In genomic region chr6:52146851-52147445, GRCh38 we compare ENCODE assay signal across 23 cellular contexts. TPM values are rescaled to one million over a fixed set of nuclear protein-coding genes. Genes with fewer than 3 reads are reported as not detected.
DNase-seq lines count a peak whose midpoint lies in the region; ATAC-seq, FAIRE-seq and TF ChIP-seq lines count a peak whose summit lies in the region.
"Had no signal": no experiment of that assay in that cellular context is flagged by ENCODE, and none has a peak within 500 bp of the region (broad histone marks: within the 10 kb centered on the region; RNA-seq: fewer than 3 reads in every experiment).

No MANE protein-coding gene starts in this region.

- ATAC-seq in SK-N-SH treated with all-trans-retinoic acid at 6 μM for 48 hours, result no peak
- ATAC-seq: A549 had no signal

- no peak overlapping the region for H4K8ac ChIP-seq in neuronal stem cell (ENCODE audit: low read depth, low read length)

- POLR2A ChIA-PET in SK-N-SH (lab: Yijun Ruan, JAX), result no interaction called here

- no peak overlapping the region for H2AFZ ChIP-seq in SK-N-SH (ENCODE audit: low read depth)
- no peak overlapping the region for H2AFZ ChIP-seq in neuronal stem cell (ENCODE audit: low read length)
- no peak overlapping the region for H2AFZ ChIP-seq in osteoblast (ENCODE audit: low read length)

- CTCF ChIA-PET in SK-N-SH (lab: Yijun Ruan, JAX), result interaction anchor here (1.3 kb wide), 1 partner anchor 87 kb away, joined by 3 read pairs; no protein-coding TSS in a partner anchor

- H3K23ac ChIP-seq in neuronal stem cell (ENCODE audit: low read depth, low read length, poor library complexity), result no peak overlapping the region

- H2BK5ac ChIP-seq in neuronal stem cell (ENCODE audit: low read length), result no peak overlapping the region

- H3K9me3 ChIP-seq in SK-N-SH (no peaks in the 10 kb centered on the region), neuronal stem cell (replicated peaks in 1 of 2; ENCODE audit: control insufficient read depth in 2 of 2, insufficient read depth in 1 of 2, low read depth in 1 of 2, low read length in 2 of 2) (no peaks in the 10 kb centered on the region), osteoblast (ENCODE audit: low read depth, low read length) (no peaks in the 10 kb centered on the region)
- H3K9me3 ChIP-seq: A549, Caco-2 had no signal

- no peak overlapping the region for H3K27ac ChIP-seq in SK-N-SH (ENCODE audit: low read depth in 2 of 2, low read length in 1 of 2)
- no peak overlapping the region for H3K27ac ChIP-seq in neuronal stem cell (replicated peaks; ENCODE audit: low read length)
- H3K27ac ChIP-seq in osteoblast (ENCODE audit: low read depth, low read length), result no peak overlapping the region
- H3K27ac ChIP-seq: 22Rv1, A549, C4-2B, HL-60 had no signal

- H3K9ac ChIP-seq in SK-N-SH (no peak overlapping the region), neuronal stem cell (ENCODE audit: low read depth, low read length, poor library complexity) (no peak overlapping the region)

- no peak overlapping the region for H2BK120ac ChIP-seq in neuronal stem cell (ENCODE audit: low read depth, low read length)

- H2BK12ac ChIP-seq in neuronal stem cell (ENCODE audit: low read length), result no peak overlapping the region

- TF ChIP-seq EP300 in SK-N-SH (IDR thresholded peaks at IDR 0.05; ENCODE audit: borderline replicate concordance in 1 of 2, low read depth in 1 of 2, low read length in 1 of 2) (no peak), Ishikawa (IDR thresholded peaks at IDR 0.05; ENCODE audit: borderline replicate concordance) (no peak)

- H3K4me1 ChIP-seq in SK-N-SH (ENCODE audit: control insufficient read depth in 1 of 2, insufficient read depth in 2 of 2, low read depth in 1 of 2, low read length in 1 of 2) (no peaks in the 10 kb centered on the region), neuronal stem cell (ENCODE audit: control insufficient read depth in 2 of 2, insufficient read depth in 1 of 2, low read depth in 1 of 2, low read length in 2 of 2) (no peaks in the 10 kb centered on the region), osteoblast (ENCODE audit: insufficient read depth, low read length) (no peaks in the 10 kb centered on the region)
- H3K4me1 ChIP-seq: A549 had no signal

- H2AK5ac ChIP-seq in neuronal stem cell (ENCODE audit: low read depth, low read length), result no peak overlapping the region

- DNase-seq in SK-N-SH (no peak), bronchial epithelial cell (ENCODE audit: low read depth) (no peak), neuronal stem cell (ENCODE audit: low spot score) (no peak), ecto neural progenitor cell (ENCODE audit: low spot score) (no peak), osteoblast (ENCODE audit: insufficient read length, low spot score, missing footprints) (no peak)
- DNase-seq: AML-193; Caco-2; CD4-positive, alpha-beta T cell; GOT3; H7 had no signal

- 19% methylated on average over 3 of the region's 3 CpGs for WGBS in SK-N-SH (ENCODE audit: low lambda C conversion rate)
- no CpG with 5 or more reads among the region's 3 CpGs for WGBS in neuronal stem cell (ENCODE audit: extremely low coverage in 2 of 2, insufficient read length in 2 of 2, insufficient replicate concordance in 1 of 2), 2 donors

- FAIRE-seq in bronchial epithelial cell (lab: Jason Lieb, UNC), result peak; percentile 85
- FAIRE-seq: A549, D721Med, G401.6, GM12892, GM18507, HTR-8/SVneo had no signal

- H3K36me3 ChIP-seq in SK-N-SH (replicated peaks in 1 of 2; ENCODE audit: control insufficient read depth in 1 of 2, insufficient read depth in 2 of 2, low read length in 1 of 2) (no peaks in the 10 kb centered on the region), bronchial epithelial cell (ENCODE audit: control insufficient read depth, insufficient read depth, low read length) (no peaks in the 10 kb centered on the region), neuronal stem cell (replicated peaks in 1 of 2; ENCODE audit: control insufficient read depth in 2 of 2, insufficient read depth in 2 of 2, low read length in 2 of 2) (no peaks in the 10 kb centered on the region), osteoblast (ENCODE audit: insufficient read depth, low read length) (no peaks in the 10 kb centered on the region)

- H3F3A ChIP-seq in SK-N-SH (replicated peaks; ENCODE audit: insufficient read depth), result no peaks in the 10 kb centered on the region

- H3K79me1 ChIP-seq in neuronal stem cell (ENCODE audit: low read depth, low read length), result no peaks in the 10 kb centered on the region

- no peak overlapping the region for H4K91ac ChIP-seq in neuronal stem cell (ENCODE audit: low read depth, low read length, poor library complexity)

- no peak overlapping the region for H3K4me3 ChIP-seq in SK-N-SH (ENCODE audit: low read depth in 2 of 2, low read length in 1 of 2)
- no peak overlapping the region for H3K4me3 ChIP-seq in bronchial epithelial cell (ENCODE audit: low read depth, low read length)
- no peak overlapping the region for H3K4me3 ChIP-seq in neuronal stem cell (ENCODE audit: low read length in 2 of 2)
- H3K4me3 ChIP-seq in osteoblast (ENCODE audit: insufficient read depth, low read length), result no peak overlapping the region
- H3K4me3 ChIP-seq: A549 had no signal

- H3K4ac ChIP-seq in neuronal stem cell (ENCODE audit: low read length), result no peak overlapping the region

- H4K20me1 ChIP-seq in SK-N-SH (ENCODE audit: insufficient read depth) (no peaks in the 10 kb centered on the region), osteoblast (ENCODE audit: insufficient read depth, low read length) (no peaks in the 10 kb centered on the region)

- no peak overlapping the region for H3K18ac ChIP-seq in neuronal stem cell (ENCODE audit: low read length)

- no peaks in the 10 kb centered on the region for H3K9me2 ChIP-seq in SK-N-SH

- no peaks in the 10 kb centered on the region for H3K79me2 ChIP-seq in SK-N-SH (ENCODE audit: insufficient read depth)
- no peaks in the 10 kb centered on the region for H3K79me2 ChIP-seq in osteoblast (ENCODE audit: insufficient read depth, low read length)

- TF ChIP-seq RAD21 in SK-N-SH (IDR thresholded peaks at IDR 0.05; ENCODE audit: low read length) (no peak), Ishikawa (IDR thresholded peaks at IDR 0.05; ENCODE audit: low read depth) (no peak)

- H2BK15ac ChIP-seq in neuronal stem cell (ENCODE audit: low read length), result no peak overlapping the region

- H3K27me3 ChIP-seq in SK-N-SH (ENCODE audit: insufficient read depth), result peaks cover 5% of the 10 kb centered on the region; the same call in 1 of the 2 replicates
- H3K27me3 ChIP-seq in bronchial epithelial cell (ENCODE audit: control insufficient read depth, insufficient read depth, low read length), result peaks cover 4% of the 10 kb centered on the region
- peaks cover 0 to 4% (median 0%) of the 10 kb centered on the region in 3 experiments for H3K27me3 ChIP-seq in neuronal stem cell (ENCODE audit: control insufficient read depth in 3 of 3, insufficient read depth in 3 of 3, low read depth in 1 of 3, low read length in 3 of 3)
- H3K27me3 ChIP-seq in osteoblast (ENCODE audit: insufficient read depth, low read length), result no peaks in the 10 kb centered on the region

- H3K4me2 ChIP-seq in SK-N-SH, result no peak overlapping the region
- no peak overlapping the region for H3K4me2 ChIP-seq in neuronal stem cell (ENCODE audit: insufficient read depth, low read length, poor library complexity, severe bottlenecking)
- no peak overlapping the region for H3K4me2 ChIP-seq in osteoblast (ENCODE audit: insufficient read depth, low read length)
- H3K4me2 ChIP-seq: A549 had no signal

- no peak for TF ChIP-seq CTCF in SK-N-SH (IDR thresholded peaks at IDR 0.05)
- TF ChIP-seq CTCF in bronchial epithelial cell (IDR thresholded peaks at IDR 0.05; ENCODE audit: insufficient read depth, low read length, severe bottlenecking), result no peak
- no peak for TF ChIP-seq CTCF in osteoblast (IDR thresholded peaks at IDR 0.05; ENCODE audit: extremely low read depth, low read depth, low read length)

- no peak overlapping the region for H3K14ac ChIP-seq in neuronal stem cell (ENCODE audit: low read length)

TF ChIP-seq in SK-N-SH, 30 proteins besides CTCF, POLR2A, EP300 and RAD21 (continues in another document):
- no peak for TF ChIP-seq ELF1 (IDR thresholded peaks at IDR 0.05)

TF ChIP-seq in SK-N-SH treated with all-trans-retinoic acid at 6 μM for 48 hours, 23 proteins besides CTCF, POLR2A, EP300 and RAD21 (continues in another document):
- TF ChIP-seq ZC3H10 (CRISPR knock-in tag; IDR thresholded peaks at IDR 0.05), result no peak

TF ChIP-seq in Ishikawa, 13 proteins besides CTCF, POLR2A, EP300 and RAD21 (continues in another document):
- no peak for TF ChIP-seq ZBTB7A (IDR thresholded peaks at IDR 0.05; ENCODE audit: low read depth)

RNA-seq across cellular contexts. Expression of gene IL17A, which starts 39.2 kb away (rescaled TPM):
- polyA plus RNA-seq in SK-N-SH (2012; rRNA removed), result not detected in 2 replicates
- not detected in 2 replicates for polyA plus RNA-seq in SK-N-SH (2012; cell fraction: cytosol; rRNA removed)
- polyA plus RNA-seq in SK-N-SH (2012; cell fraction: nucleus; rRNA removed), result not detected in 2 replicates
- not detected in 2 replicates for total RNA-seq in bronchial epithelial cell
- polyA plus RNA-seq in neuronal stem cell (2013, experiment 1 of 2), result not detected
- polyA plus RNA-seq in neuronal stem cell (2013, experiment 2 of 2), result not detected
- not detected in 2 replicates for total RNA-seq in osteoblast
- total RNA-seq: Caco-2 had no signal
- polyA plus RNA-seq: A549, BJ, IgD-negative memory B cell had no signal

RNA-seq across cellular contexts. Expression of gene PKHD1, which starts 59.5 kb away (rescaled TPM):
- polyA plus RNA-seq in SK-N-SH (2012; rRNA removed), result under 0.01 TPM in 1 of 2 replicates, not detected in the other
- under 0.01 and 0.01 TPM in 2 replicates for polyA plus RNA-seq in SK-N-SH (2012; cell fraction: cytosol; rRNA removed)
- polyA plus RNA-seq in SK-N-SH (2012; cell fraction: nucleus; rRNA removed), result under 0.01 and 0.01 TPM in 2 replicates
- total RNA-seq in bronchial epithelial cell, result not detected in 2 replicates
- 0.01 TPM for polyA plus RNA-seq in neuronal stem cell (2013, experiment 1 of 2)
- 0.01 TPM for polyA plus RNA-seq in neuronal stem cell (2013, experiment 2 of 2)
- total RNA-seq in osteoblast, result not detected in 2 replicates
- polyA plus RNA-seq: A549, BJ, IgD-negative memory B cell had no signal
